12 cellular contexts compared by ENCODE assay signal in genomic region chr10:78165617-78166016, GRCh38.
DNase-seq lines count a peak whose midpoint lies in the region; ATAC-seq and TF ChIP-seq lines count a peak whose summit lies in the region.
"Had no signal": no experiment of that assay in that cellular context is flagged by ENCODE, and none has a peak within 500 bp of the region (broad histone marks: within the 10 kb centered on the region; RNA-seq: fewer than 3 reads in every experiment).

No MANE protein-coding gene starts in this region.

- H3K27ac Mint-ChIP-seq in glutamatergic neuron (ENCODE audit: unreplicated experiment) (peak overlapping the region; percentile 97), immature natural killer cell (no peak overlapping the region), osteocyte (ENCODE audit: unreplicated experiment) (no peak overlapping the region)
- H3K27ac Mint-ChIP-seq: mesothelial cell of epicardium had no signal

- POLR2A ChIA-PET in HEK293 (lab: Yijun Ruan, JAX): no interaction called here

- H3K36me3 Mint-ChIP-seq in glutamatergic neuron (ENCODE audit: unreplicated experiment) (peaks cover 5% of the 10 kb centered on the region), immature natural killer cell (peaks cover 0 to 4% (median 4%) of the 10 kb centered on the region in 3 donors), osteocyte (ENCODE audit: unreplicated experiment) (no peaks in the 10 kb centered on the region)
- H3K36me3 Mint-ChIP-seq: mesothelial cell of epicardium had no signal

- no peaks in the 10 kb centered on the region for H3K9me3 ChIP-seq in HEK293 (ENCODE audit: control insufficient read depth, insufficient read depth, low read depth, low read length)
- H3K9me3 ChIP-seq: body of pancreas had no signal

- no peak for ATAC-seq in HG03442 (IDR thresholded peaks at IDR 0.05; ENCODE audit: unreplicated experiment)
- ATAC-seq: body of pancreas had no signal

- no peak overlapping the region for H3K27ac ChIP-seq in HEK293 (ENCODE audit: extremely low read depth, low read depth, low read length)
- H3K27ac ChIP-seq: body of pancreas had no signal

- TF ChIP-seq POLR2A in lower leg skin (IDR thresholded peaks at IDR 0.05): no peak

- intact Hi-C loops in lower leg skin (cut with DNase I; ENCODE audit: low total_unique reads): no loop called here

- WGBS in lower leg skin, 2 donors: 64 to 67% methylated on average over 3 of the region's 3 CpGs

- H3K4me1 Mint-ChIP-seq in glutamatergic neuron (ENCODE audit: low read depth, unreplicated experiment) (peaks cover 28% of the 10 kb centered on the region), immature natural killer cell (no peaks in the 10 kb centered on the region), osteocyte (ENCODE audit: unreplicated experiment) (no peaks in the 10 kb centered on the region)

- TF ChIP-seq CTCF in HEK293 (tag by site-specific recombination; IDR thresholded peaks at IDR 0.05) (peak; percentile 28; the same call in 1 of the 2 replicates), glutamatergic neuron (IDR thresholded peaks at IDR 0.05; ENCODE audit: partially characterized antibody, unreplicated experiment) (no peak), osteocyte (IDR thresholded peaks at IDR 0.05) (no peak), lower leg skin (IDR thresholded peaks at IDR 0.05) (no peak)

- H3K4me3 Mint-ChIP-seq in glutamatergic neuron (ENCODE audit: unreplicated experiment) (peak overlapping the region; percentile 74), immature natural killer cell (no peak overlapping the region), osteocyte (ENCODE audit: unreplicated experiment) (no peak overlapping the region)
- H3K4me3 Mint-ChIP-seq: mesothelial cell of epicardium had no signal

- H3K27me3 Mint-ChIP-seq in glutamatergic neuron (ENCODE audit: unreplicated experiment) (peaks cover 12% of the 10 kb centered on the region), immature natural killer cell (ENCODE audit: low read depth in 3 of 3) (peaks cover 4 to 7% (median 5%) of the 10 kb centered on the region in 3 donors), osteocyte (ENCODE audit: unreplicated experiment) (peaks cover 71% of the 10 kb centered on the region)

- no peaks in the 10 kb centered on the region for H3K36me3 ChIP-seq in HEK293 (ENCODE audit: control insufficient read depth in 2 of 2, insufficient read depth in 1 of 2, low read length in 2 of 2)

- H3K4me1 ChIP-seq in HEK293 (ENCODE audit: control insufficient read depth, insufficient read depth, low read length): no peaks in the 10 kb centered on the region
- H3K4me1 ChIP-seq: body of pancreas had no signal

- DNase-seq in A172 (ENCODE audit: low spot score) (peak; percentile 14), NCI-H526 treated with DMSO at 0.1 percent for 48 hours (lab: John Stamatoyannopoulos, UW) (peak; percentile 3), glutamatergic neuron (peak; percentile 18), immature natural killer cell (no peak), osteocyte (ENCODE audit: extremely low spot score, unreplicated experiment) (no peak), lower leg skin (ENCODE audit: low spot score in 2 of 2) (no peak)
- DNase-seq: body of pancreas; stimulated activated CD4-positive, alpha-beta T cell treated with anti-CD3 and anti-CD28 coated beads, Interleukin-12 subunit alpha, Interleukin-12 subunit beta, amount 100 ng/mL, for 4 hours; stimulated activated naive CD4-positive, alpha-beta T cell treated with Interleukin-2 at 50 U/mL for 16 hours had no signal

- H3K9me3 Mint-ChIP-seq in glutamatergic neuron (ENCODE audit: unreplicated experiment) (peaks cover 20% of the 10 kb centered on the region), immature natural killer cell (peaks cover 0 to 6% (median under 1%) of the 10 kb centered on the region in 6 donors), osteocyte (ENCODE audit: unreplicated experiment) (peaks cover 10% of the 10 kb centered on the region)

- H3K4me3 ChIP-seq in HEK293 (ENCODE audit: low read depth, low read length) (no peak overlapping the region), lower leg skin (ENCODE audit: low read depth, poor library complexity, severe bottlenecking) (no peak overlapping the region)
- H3K4me3 ChIP-seq: body of pancreas had no signal

- CTCF ChIA-PET in HEK293 (lab: Yijun Ruan, JAX): interaction anchor here (7.6 kb wide), 1 partner anchor 118 kb away, joined by 73 read pairs; no protein-coding TSS in a partner anchor

TF ChIP-seq in HEK293, 187 proteins besides CTCF, POLR2A, EP300 and RAD21:
- peak; percentile 21; the same call in 1 of the 2 replicates for TF ChIP-seq ZNF654 (tag by site-specific recombination; IDR thresholded peaks at IDR 0.05; ENCODE audit: low read depth)
- TF ChIP-seq ZNF16 (tag by site-specific recombination; IDR thresholded peaks at IDR 0.05; ENCODE audit: low read depth): no peak
- no peak for TF ChIP-seq ATF2 (tag by site-specific recombination; IDR thresholded peaks at IDR 0.05; ENCODE audit: low read depth)

Comparison
In these comparisons a context has a peak if more than half of its experiments do, and no peak if none do; other contexts are left out.
1. DNase-seq: peak in A172 (single experiment), NCI-H526 treated with DMSO at 0.1 percent for 48 hours (single experiment) and glutamatergic neuron (single experiment); none in immature natural killer cell (0 of 3), osteocyte (single experiment) and lower leg skin (0 of 2).